ENCODE assay signal across 8 cellular contexts in genomic region chr5:141373673-141374317, GRCh38. TPM values are rescaled to one million over a fixed set of nuclear protein-coding genes. Genes with fewer than 3 reads are reported as not detected.
A peak's percentile ranks its signal among the peaks of the same experiment; 100 is the strongest.
DNase-seq lines count a peak whose midpoint lies in the region; ATAC-seq and TF ChIP-seq lines count a peak whose summit lies in the region.

TSS of gene PCDHGA6 (plus strand) at chr5:141373891. CDS start at chr5:141374084, 193 bp downstream.

- H3K18ac ChIP-seq in trophoblast cell (ENCODE audit: low read length), result no peak within 1 kb of the TSS

- no peak within 1 kb of the TSS for H3K4me2 ChIP-seq in trophoblast cell (ENCODE audit: low read length)

- no peak within 1 kb of the TSS for H2AFZ ChIP-seq in trophoblast cell (ENCODE audit: insufficient read depth, low read length, poor library complexity)

- H3K9me3 ChIP-seq in trophoblast cell (ENCODE audit: insufficient read depth, low read depth, low read length), result peaks cover 36% of the 10 kb centered on the region

- no peak within 1 kb of the TSS for H2BK12ac ChIP-seq in trophoblast cell (ENCODE audit: low read length)

- no peak within 1 kb of the TSS for H4K8ac ChIP-seq in trophoblast cell (ENCODE audit: low read depth, low read length)

- TF ChIP-seq CTCF in LNCAP (IDR thresholded peaks at IDR 0.05) (peak; percentile 27; the same call in 1 of the 2 replicates), endothelial cell (IDR thresholded peaks at IDR 0.05; ENCODE audit: unreplicated experiment) (no peak)

- peak within 1 kb of the TSS; percentile 3 for H3K4me3 ChIP-seq in trophoblast cell (ENCODE audit: low read depth, low read length)

- no peak within 1 kb of the TSS for H2BK120ac ChIP-seq in trophoblast cell (ENCODE audit: insufficient read depth, low read length, poor library complexity)

- DNase-seq in DMS53 treated with DMSO at 0.1 percent for 48 hours (lab: John Stamatoyannopoulos, UW; ENCODE audit: unreplicated experiment) (peak; percentile 12), endothelial cell (ENCODE audit: low spot score) (no peak), trophoblast cell (peak in 1 of 2 donors; percentile 29), GM19238 (ENCODE audit: insufficient read length, low spot score) (no peak), SIG-M5 treated with dmso at 0.1 percent for 504 hours (lab: John Stamatoyannopoulos, UW; ENCODE audit: unreplicated experiment) (no peak)
- no peak for DNase-seq in stimulated activated CD4-positive, alpha-beta T cell treated with anti-CD3 and anti-CD28 coated beads, Interleukin-1b, Interleukin-23, amount 100 ng/mL, for 48 hours

- H2BK5ac ChIP-seq in trophoblast cell (ENCODE audit: low read depth, low read length, poor library complexity), result no peak within 1 kb of the TSS

- no peak within 1 kb of the TSS for H4K12ac ChIP-seq in trophoblast cell (ENCODE audit: low read depth, low read length)

- H3K27me3 ChIP-seq in trophoblast cell (ENCODE audit: insufficient read depth, low read length), result no peaks in the 10 kb centered on the region

- no peak within 1 kb of the TSS for H3K23ac ChIP-seq in trophoblast cell (ENCODE audit: low read length)

- H3K27ac Mint-ChIP-seq in endothelial cell (ENCODE audit: unreplicated experiment), result no peak within 1 kb of the TSS

- no peak within 1 kb of the TSS for H2AK5ac ChIP-seq in trophoblast cell (ENCODE audit: low read length)

- H3K9me3 Mint-ChIP-seq in endothelial cell (ENCODE audit: unreplicated experiment), result peaks cover 27% of the 10 kb centered on the region

- H3K4me3 Mint-ChIP-seq in endothelial cell (ENCODE audit: unreplicated experiment), result peak within 1 kb of the TSS; percentile 73

- no peak within 1 kb of the TSS for H3K27ac ChIP-seq in trophoblast cell (ENCODE audit: low read depth, low read length)

- no peak within 1 kb of the TSS for H3K9ac ChIP-seq in trophoblast cell (ENCODE audit: low read length)

- no peak within 1 kb of the TSS for H3K14ac ChIP-seq in trophoblast cell (ENCODE audit: low read length)

- no peak for ATAC-seq in GM21423 (IDR thresholded peaks at IDR 0.05; ENCODE audit: unreplicated experiment)

- H3K36me3 Mint-ChIP-seq in endothelial cell (ENCODE audit: low read depth, unreplicated experiment), result peaks cover 62% of the 10 kb centered on the region

- WGBS in trophoblast cell (ENCODE audit: extremely low coverage, insufficient coverage, insufficient read length), result no CpG with 5 or more reads among the region's 27 CpGs

- H3K27me3 Mint-ChIP-seq in endothelial cell (ENCODE audit: unreplicated experiment), result peaks cover 2% of the 10 kb centered on the region

- H3K79me1 ChIP-seq in trophoblast cell (ENCODE audit: low read length), result no peaks in the 10 kb centered on the region

- no peak within 1 kb of the TSS for H3K4ac ChIP-seq in trophoblast cell (ENCODE audit: low read depth, low read length)

- H3K36me3 ChIP-seq in trophoblast cell (ENCODE audit: control insufficient read depth in 1 of 2, insufficient read depth in 2 of 2, low read length in 2 of 2), result peaks cover 2 to 3% of the 10 kb centered on the region in 2 experiments

- no peaks in the 10 kb centered on the region for H3K79me2 ChIP-seq in trophoblast cell (ENCODE audit: control insufficient read depth, insufficient read depth, low read length, poor library complexity)

- H3K4me1 ChIP-seq in trophoblast cell (ENCODE audit: control insufficient read depth in 1 of 2, insufficient read depth in 2 of 2, low read length in 2 of 2), result no peaks in the 10 kb centered on the region

- H3K4me1 Mint-ChIP-seq in endothelial cell (ENCODE audit: unreplicated experiment), result no peaks in the 10 kb centered on the region

- no peak within 1 kb of the TSS for H4K91ac ChIP-seq in trophoblast cell (ENCODE audit: low read depth, low read length)

RNA-seq across cellular contexts. Expression of gene PCDHGA6, which starts in this region (rescaled TPM):
- total RNA-seq in endothelial cell (ENCODE audit: unreplicated experiment), result 3.9 TPM
- 0.25 and 0.26 TPM in 2 replicates for polyA plus RNA-seq in trophoblast cell (2013)
